In the genomic region with DNA sequence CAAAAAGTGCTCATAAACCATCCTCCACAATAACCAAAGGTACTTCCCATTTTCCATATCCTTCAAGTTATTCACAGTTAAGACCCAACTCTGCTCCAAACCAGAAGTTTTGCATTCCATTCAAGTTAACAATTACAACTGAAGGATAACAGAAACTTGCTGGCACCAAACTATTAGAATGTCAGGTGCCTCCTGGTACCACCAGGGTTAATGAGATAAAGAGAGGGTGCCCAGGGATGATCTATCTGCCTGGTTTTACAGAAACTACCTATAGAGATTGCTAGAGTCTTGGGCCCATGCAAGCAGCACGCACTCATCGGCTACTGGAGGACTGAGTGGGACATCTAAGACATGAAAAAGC, we compare ENCODE assay signal across 13 cellular contexts.
DNase-seq lines count a peak whose midpoint lies in the region; ATAC-seq and TF ChIP-seq lines count a peak whose summit lies in the region.
"Had no signal": no experiment of that assay in that cellular context is flagged by ENCODE, and none has a peak within 500 bp of the region (broad histone marks: within the 10 kb centered on the region; RNA-seq: fewer than 3 reads in every experiment).

No MANE protein-coding gene starts in this region.

- H3K27me3 ChIP-seq in DOHH2 (ENCODE audit: control insufficient read depth, low read length) (peaks cover 10% of the 10 kb centered on the region), ovary (no peaks in the 10 kb centered on the region)
- no peaks in the 10 kb centered on the region for H3K27me3 ChIP-seq in CD4-positive, alpha-beta T cell (ENCODE audit: control insufficient read depth, insufficient read depth, low read length)
- H3K27me3 ChIP-seq: tibial nerve had no signal

- no peak overlapping the region for H3K4me3 Mint-ChIP-seq in CD4-positive, alpha-beta T cell

- no peaks in the 10 kb centered on the region for H3K36me3 ChIP-seq in DOHH2 (ENCODE audit: control insufficient read depth, low read length)
- no peaks in the 10 kb centered on the region for H3K36me3 ChIP-seq in ovary
- H3K36me3 ChIP-seq: tibial nerve had no signal

- H3K9me3 ChIP-seq in DOHH2 (ENCODE audit: control insufficient read depth, insufficient read depth, low read length): no peaks in the 10 kb centered on the region
- H3K9me3 ChIP-seq in ovary: no peaks in the 10 kb centered on the region
- no peaks in the 10 kb centered on the region for H3K9me3 ChIP-seq in CD4-positive, alpha-beta T cell (ENCODE audit: control insufficient read depth, low read length)
- H3K9me3 ChIP-seq: tibial nerve had no signal

- no peaks in the 10 kb centered on the region for H3K79me2 ChIP-seq in DOHH2 (ENCODE audit: control insufficient read depth, low read length)

- H3K4me2 ChIP-seq in DOHH2 (ENCODE audit: low read length): peak overlapping the region; percentile 60

- H3K27ac Mint-ChIP-seq in CD4-positive, alpha-beta T cell: no peak overlapping the region

- TF ChIP-seq EP300 in ovary (IDR thresholded peaks at IDR 0.05): no peak

- no peaks in the 10 kb centered on the region for H3K4me1 Mint-ChIP-seq in CD4-positive, alpha-beta T cell (ENCODE audit: low read depth)

- WGBS in ovary, 3 donors: 78 to 85% (median 81%) methylated on average over 2 of the region's 2 CpGs

- no peaks in the 10 kb centered on the region for H3K9me3 Mint-ChIP-seq in CD4-positive, alpha-beta T cell

- no peak for ATAC-seq in GM21825 (IDR thresholded peaks at IDR 0.05; ENCODE audit: unreplicated experiment)
- ATAC-seq in CD4-positive, alpha-beta T cell (ENCODE audit: poor library complexity): no peak

- intact Hi-C loops in ovary (cut with DNase I): no loop called here
- intact Hi-C loops in CD4-positive, alpha-beta T cell (cut with DNase I, micrococcal nuclease): no loop called here

- CTCF ChIA-PET in CD4-positive, alpha-beta T cell (lab: Charles Lee): no interaction called here

- no peaks in the 10 kb centered on the region for H4K20me1 ChIP-seq in DOHH2 (ENCODE audit: control insufficient read depth, insufficient read depth, low read depth, low read length)

- H3K4me3 ChIP-seq in DOHH2 (ENCODE audit: low read length) (peak overlapping the region; percentile 42), epithelial cell of proximal tubule (ENCODE audit: low read depth, low read length) (peak overlapping the region; percentile 82), ovary (peak overlapping the region; percentile 13)
- H3K4me3 ChIP-seq: lung had no signal

- H3K4me1 ChIP-seq in DOHH2 (ENCODE audit: control insufficient read depth, low read length) (peaks cover 33% of the 10 kb centered on the region), ovary (ENCODE audit: insufficient read depth) (no peaks in the 10 kb centered on the region)

- no peaks in the 10 kb centered on the region for H3K36me3 Mint-ChIP-seq in CD4-positive, alpha-beta T cell (ENCODE audit: low read depth)

- H3K27me3 Mint-ChIP-seq in CD4-positive, alpha-beta T cell: no peaks in the 10 kb centered on the region

- TF ChIP-seq POLR2A in ovary (IDR thresholded peaks at IDR 0.05): no peak

- H3K27ac ChIP-seq in DOHH2 (ENCODE audit: low read depth, low read length): 0 out of 2 replicates have a peak overlapping the region, but pooled peaks have one; percentile 14
- H3K27ac ChIP-seq in ovary: no peak overlapping the region
- no peak overlapping the region for H3K27ac ChIP-seq in CD4-positive, alpha-beta T cell (ENCODE audit: low read depth, low read length)

- POLR2A ChIA-PET in CD4-positive, alpha-beta T cell (lab: Charles Lee): no interaction called here

- no peaks in the 10 kb centered on the region for H3K9me2 ChIP-seq in DOHH2 (replicated peaks; ENCODE audit: control insufficient read depth, low read length)

- TF ChIP-seq CTCF in DOHH2 (IDR thresholded peaks at IDR 0.05; ENCODE audit: low read depth, low read length, poor library complexity, severe bottlenecking) (no peak), epithelial cell of proximal tubule (conservative IDR thresholded peaks at IDR 0.05; ENCODE audit: low read depth, low read length) (peak; percentile 7), ovary (IDR thresholded peaks at IDR 0.05) (no peak)
- TF ChIP-seq CTCF in CD4-positive, alpha-beta T cell (IDR thresholded peaks at IDR 0.05): no peak

- H3F3A ChIP-seq in DOHH2 (ENCODE audit: control insufficient read depth, insufficient read depth): no peaks in the 10 kb centered on the region

- DNase-seq in OCI-M1 (lab: John Stamatoyannopoulos, UW) (peak; percentile 50), epithelial cell of proximal tubule (ENCODE audit: low read depth) (no peak), ovary (no peak), KG1 (lab: John Stamatoyannopoulos, UW) (no peak), DMS153 (lab: John Stamatoyannopoulos, UW) (no peak)
- DNase-seq in CD4-positive, alpha-beta T cell: no peak
- DNase-seq: activated effector memory CD4-positive, alpha-beta T cell treated with anti-CD3 and anti-CD28 coated beads, Interleukin-2, amount 50 U/mL, for 16 hours; effector memory CD4-positive, alpha-beta T cell; NCI-H2171 had no signal

Comparison
In these comparisons a context has a peak if more than half of its experiments do, and no peak if none do; other contexts are left out.
1. H3K4me3 ChIP-seq: peak in every context shown above with its lines; median percentile 82 in epithelial cell of proximal tubule; 42 in DOHH2; 13 in ovary.